Comparison of ENCODE assay signal across 1 cellular context in the genomic region with DNA sequence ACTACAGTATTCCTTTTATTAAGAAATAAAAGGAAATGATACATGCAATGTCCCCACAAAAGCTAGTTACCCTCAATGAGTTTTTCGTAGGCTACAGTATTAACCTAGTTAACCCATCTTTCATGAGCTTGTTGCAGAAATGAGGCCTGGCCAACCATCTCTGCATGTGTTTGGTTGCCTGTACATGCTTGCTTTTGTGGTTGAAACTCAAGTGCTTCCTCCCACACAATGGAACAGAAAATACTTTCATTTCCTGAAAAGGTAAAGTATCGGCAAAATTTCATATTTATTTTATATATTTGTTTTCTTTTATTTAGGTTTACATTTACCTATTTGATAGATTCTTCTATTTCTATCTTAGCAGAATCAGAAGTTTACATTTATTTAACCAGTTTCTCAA.
TF ChIP-seq lines count a peak whose summit lies in the region.

No MANE protein-coding gene starts in this region.

TF ChIP-seq in GM12878, 131 proteins besides CTCF, POLR2A, EP300 and RAD21 (continued from another document and continues in another):
- TF ChIP-seq, protein P1, sequence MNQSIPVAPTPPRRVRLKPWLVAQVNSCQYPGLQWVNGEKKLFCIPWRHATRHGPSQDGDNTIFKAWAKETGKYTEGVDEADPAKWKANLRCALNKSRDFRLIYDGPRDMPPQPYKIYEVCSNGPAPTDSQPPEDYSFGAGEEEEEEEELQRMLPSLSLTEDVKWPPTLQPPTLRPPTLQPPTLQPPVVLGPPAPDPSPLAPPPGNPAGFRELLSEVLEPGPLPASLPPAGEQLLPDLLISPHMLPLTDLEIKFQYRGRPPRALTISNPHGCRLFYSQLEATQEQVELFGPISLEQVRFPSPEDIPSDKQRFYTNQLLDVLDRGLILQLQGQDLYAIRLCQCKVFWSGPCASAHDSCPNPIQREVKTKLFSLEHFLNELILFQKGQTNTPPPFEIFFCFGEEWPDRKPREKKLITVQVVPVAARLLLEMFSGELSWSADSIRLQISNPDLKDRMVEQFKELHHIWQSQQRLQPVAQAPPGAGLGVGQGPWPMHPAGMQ (IDR thresholded peaks at IDR 0.05; ENCODE audit: borderline replicate concordance), result no peak
- no peak for TF ChIP-seq SUPT20H (IDR thresholded peaks at IDR 0.05; ENCODE audit: borderline replicate concordance, control insufficient read depth, low read depth, low read length)
- TF ChIP-seq, protein P2, sequence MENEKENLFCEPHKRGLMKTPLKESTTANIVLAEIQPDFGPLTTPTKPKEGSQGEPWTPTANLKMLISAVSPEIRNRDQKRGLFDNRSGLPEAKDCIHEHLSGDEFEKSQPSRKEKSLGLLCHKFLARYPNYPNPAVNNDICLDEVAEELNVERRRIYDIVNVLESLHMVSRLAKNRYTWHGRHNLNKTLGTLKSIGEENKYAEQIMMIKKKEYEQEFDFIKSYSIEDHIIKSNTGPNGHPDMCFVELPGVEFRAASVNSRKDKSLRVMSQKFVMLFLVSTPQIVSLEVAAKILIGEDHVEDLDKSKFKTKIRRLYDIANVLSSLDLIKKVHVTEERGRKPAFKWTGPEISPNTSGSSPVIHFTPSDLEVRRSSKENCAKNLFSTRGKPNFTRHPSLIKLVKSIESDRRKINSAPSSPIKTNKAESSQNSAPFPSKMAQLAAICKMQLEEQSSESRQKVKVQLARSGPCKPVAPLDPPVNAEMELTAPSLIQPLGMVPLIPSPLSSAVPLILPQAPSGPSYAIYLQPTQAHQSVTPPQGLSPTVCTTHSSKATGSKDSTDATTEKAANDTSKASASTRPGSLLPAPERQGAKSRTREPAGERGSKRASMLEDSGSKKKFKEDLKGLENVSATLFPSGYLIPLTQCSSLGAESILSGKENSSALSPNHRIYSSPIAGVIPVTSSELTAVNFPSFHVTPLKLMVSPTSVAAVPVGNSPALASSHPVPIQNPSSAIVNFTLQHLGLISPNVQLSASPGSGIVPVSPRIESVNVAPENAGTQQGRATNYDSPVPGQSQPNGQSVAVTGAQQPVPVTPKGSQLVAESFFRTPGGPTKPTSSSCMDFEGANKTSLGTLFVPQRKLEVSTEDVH (IDR thresholded peaks at IDR 0.05; ENCODE audit: low read depth, partially characterized antibody), result no peak
- TF ChIP-seq IKZF2 (IDR thresholded peaks at IDR 0.05), result peak in 1 of 2 experiments; percentile 58; a peak in 2 of 4 replicates
- TF ChIP-seq MEF2B (IDR thresholded peaks at IDR 0.05; ENCODE audit: partially characterized antibody, poor library complexity, severe bottlenecking), result no peak
- peak; percentile 64 to 68; a peak in 3 of 4 replicates for TF ChIP-seq BHLHE40 (IDR thresholded peaks at IDR 0.05; ENCODE audit: borderline replicate concordance in 1 of 2, low read depth in 2 of 2, low read length in 1 of 2)
- TF ChIP-seq, protein P3, sequence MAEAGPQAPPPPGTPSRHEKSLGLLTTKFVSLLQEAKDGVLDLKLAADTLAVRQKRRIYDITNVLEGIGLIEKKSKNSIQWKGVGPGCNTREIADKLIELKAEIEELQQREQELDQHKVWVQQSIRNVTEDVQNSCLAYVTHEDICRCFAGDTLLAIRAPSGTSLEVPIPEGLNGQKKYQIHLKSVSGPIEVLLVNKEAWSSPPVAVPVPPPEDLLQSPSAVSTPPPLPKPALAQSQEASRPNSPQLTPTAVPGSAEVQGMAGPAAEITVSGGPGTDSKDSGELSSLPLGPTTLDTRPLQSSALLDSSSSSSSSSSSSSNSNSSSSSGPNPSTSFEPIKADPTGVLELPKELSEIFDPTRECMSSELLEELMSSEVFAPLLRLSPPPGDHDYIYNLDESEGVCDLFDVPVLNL (IDR thresholded peaks at IDR 0.05; ENCODE audit: low read depth, low read length), result no peak
- TF ChIP-seq EZH2 (IDR thresholded peaks at IDR 0.05; ENCODE audit: borderline replicate concordance, control insufficient read depth, low read depth, low read length), result no peak
- no peak for TF ChIP-seq NFXL1 (IDR thresholded peaks at IDR 0.05; ENCODE audit: borderline replicate concordance)
- TF ChIP-seq EED (IDR thresholded peaks at IDR 0.05; ENCODE audit: low read depth), result no peak
- no peak for TF ChIP-seq SRF (IDR thresholded peaks at IDR 0.05; ENCODE audit: low read depth in 2 of 2, low read length in 2 of 2)
- no peak for TF ChIP-seq BRCA1 (IDR thresholded peaks at IDR 0.05; ENCODE audit: low read depth, low read length)
- TF ChIP-seq, protein P4, sequence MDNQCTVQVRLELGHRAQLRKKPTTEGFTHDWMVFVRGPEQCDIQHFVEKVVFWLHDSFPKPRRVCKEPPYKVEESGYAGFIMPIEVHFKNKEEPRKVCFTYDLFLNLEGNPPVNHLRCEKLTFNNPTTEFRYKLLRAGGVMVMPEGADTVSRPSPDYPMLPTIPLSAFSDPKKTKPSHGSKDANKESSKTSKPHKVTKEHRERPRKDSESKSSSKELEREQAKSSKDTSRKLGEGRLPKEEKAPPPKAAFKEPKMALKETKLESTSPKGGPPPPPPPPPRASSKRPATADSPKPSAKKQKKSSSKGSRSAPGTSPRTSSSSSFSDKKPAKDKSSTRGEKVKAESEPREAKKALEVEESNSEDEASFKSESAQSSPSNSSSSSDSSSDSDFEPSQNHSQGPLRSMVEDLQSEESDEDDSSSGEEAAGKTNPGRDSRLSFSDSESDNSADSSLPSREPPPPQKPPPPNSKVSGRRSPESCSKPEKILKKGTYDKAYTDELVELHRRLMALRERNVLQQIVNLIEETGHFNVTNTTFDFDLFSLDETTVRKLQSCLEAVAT (IDR thresholded peaks at IDR 0.05), result no peak
- TF ChIP-seq SMC3 (IDR thresholded peaks at IDR 0.05; ENCODE audit: borderline replicate concordance, low read length), result no peak
- TF ChIP-seq SMAD5 (IDR thresholded peaks at IDR 0.05; ENCODE audit: low read depth), result no peak
- peak; percentile 70; the same call in 1 of the 2 replicates for TF ChIP-seq BMI1 (IDR thresholded peaks at IDR 0.05; ENCODE audit: borderline replicate concordance)
- TF ChIP-seq ESRRA (IDR thresholded peaks at IDR 0.05; ENCODE audit: low read length), result no peak
- TF ChIP-seq CREB1 (IDR thresholded peaks at IDR 0.05; ENCODE audit: low read depth), result no peak
- 0 out of 2 replicates have a peak, but pooled peaks have one; percentile 33 for TF ChIP-seq CBFB (IDR thresholded peaks at IDR 0.05; ENCODE audit: low read depth)
- TF ChIP-seq, protein P5, sequence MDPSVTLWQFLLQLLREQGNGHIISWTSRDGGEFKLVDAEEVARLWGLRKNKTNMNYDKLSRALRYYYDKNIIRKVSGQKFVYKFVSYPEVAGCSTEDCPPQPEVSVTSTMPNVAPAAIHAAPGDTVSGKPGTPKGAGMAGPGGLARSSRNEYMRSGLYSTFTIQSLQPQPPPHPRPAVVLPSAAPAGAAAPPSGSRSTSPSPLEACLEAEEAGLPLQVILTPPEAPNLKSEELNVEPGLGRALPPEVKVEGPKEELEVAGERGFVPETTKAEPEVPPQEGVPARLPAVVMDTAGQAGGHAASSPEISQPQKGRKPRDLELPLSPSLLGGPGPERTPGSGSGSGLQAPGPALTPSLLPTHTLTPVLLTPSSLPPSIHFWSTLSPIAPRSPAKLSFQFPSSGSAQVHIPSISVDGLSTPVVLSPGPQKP (IDR thresholded peaks at IDR 0.05; ENCODE audit: low read depth, low read length), result no peak
- TF ChIP-seq, protein P6, sequence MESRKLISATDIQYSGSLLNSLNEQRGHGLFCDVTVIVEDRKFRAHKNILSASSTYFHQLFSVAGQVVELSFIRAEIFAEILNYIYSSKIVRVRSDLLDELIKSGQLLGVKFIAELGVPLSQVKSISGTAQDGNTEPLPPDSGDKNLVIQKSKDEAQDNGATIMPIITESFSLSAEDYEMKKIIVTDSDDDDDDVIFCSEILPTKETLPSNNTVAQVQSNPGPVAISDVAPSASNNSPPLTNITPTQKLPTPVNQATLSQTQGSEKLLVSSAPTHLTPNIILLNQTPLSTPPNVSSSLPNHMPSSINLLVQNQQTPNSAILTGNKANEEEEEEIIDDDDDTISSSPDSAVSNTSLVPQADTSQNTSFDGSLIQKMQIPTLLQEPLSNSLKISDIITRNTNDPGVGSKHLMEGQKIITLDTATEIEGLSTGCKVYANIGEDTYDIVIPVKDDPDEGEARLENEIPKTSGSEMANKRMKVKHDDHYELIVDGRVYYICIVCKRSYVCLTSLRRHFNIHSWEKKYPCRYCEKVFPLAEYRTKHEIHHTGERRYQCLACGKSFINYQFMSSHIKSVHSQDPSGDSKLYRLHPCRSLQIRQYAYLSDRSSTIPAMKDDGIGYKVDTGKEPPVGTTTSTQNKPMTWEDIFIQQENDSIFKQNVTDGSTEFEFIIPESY (IDR thresholded peaks at IDR 0.05), result no peak
- no peak for TF ChIP-seq KAT2A (conservative IDR thresholded peaks at IDR 0.05; ENCODE audit: control insufficient read depth, low read depth, low read length)
- TF ChIP-seq, protein P7, sequence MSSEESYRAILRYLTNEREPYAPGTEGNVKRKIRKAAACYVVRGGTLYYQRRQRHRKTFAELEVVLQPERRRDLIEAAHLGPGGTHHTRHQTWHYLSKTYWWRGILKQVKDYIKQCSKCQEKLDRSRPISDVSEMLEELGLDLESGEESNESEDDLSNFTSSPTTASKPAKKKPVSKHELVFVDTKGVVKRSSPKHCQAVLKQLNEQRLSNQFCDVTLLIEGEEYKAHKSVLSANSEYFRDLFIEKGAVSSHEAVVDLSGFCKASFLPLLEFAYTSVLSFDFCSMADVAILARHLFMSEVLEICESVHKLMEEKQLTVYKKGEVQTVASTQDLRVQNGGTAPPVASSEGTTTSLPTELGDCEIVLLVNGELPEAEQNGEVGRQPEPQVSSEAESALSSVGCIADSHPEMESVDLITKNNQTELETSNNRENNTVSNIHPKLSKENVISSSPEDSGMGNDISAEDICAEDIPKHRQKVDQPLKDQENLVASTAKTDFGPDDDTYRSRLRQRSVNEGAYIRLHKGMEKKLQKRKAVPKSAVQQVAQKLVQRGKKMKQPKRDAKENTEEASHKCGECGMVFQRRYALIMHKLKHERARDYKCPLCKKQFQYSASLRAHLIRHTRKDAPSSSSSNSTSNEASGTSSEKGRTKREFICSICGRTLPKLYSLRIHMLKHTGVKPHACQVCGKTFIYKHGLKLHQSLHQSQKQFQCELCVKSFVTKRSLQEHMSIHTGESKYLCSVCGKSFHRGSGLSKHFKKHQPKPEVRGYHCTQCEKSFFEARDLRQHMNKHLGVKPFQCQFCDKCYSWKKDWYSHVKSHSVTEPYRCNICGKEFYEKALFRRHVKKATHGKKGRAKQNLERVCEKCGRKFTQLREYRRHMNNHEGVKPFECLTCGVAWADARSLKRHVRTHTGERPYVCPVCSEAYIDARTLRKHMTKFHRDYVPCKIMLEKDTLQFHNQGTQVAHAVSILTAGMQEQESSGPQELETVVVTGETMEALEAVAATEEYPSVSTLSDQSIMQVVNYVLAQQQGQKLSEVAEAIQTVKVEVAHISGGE (CRISPR knock-in tag; IDR thresholded peaks at IDR 0.05), result no peak
- TF ChIP-seq STAT1 (conservative IDR thresholded peaks at IDR 0.05), result no peak
- peak in 1 of 2 experiments; percentile 51; a peak in 1 of 4 replicates for TF ChIP-seq ETV6 (conservative IDR thresholded peaks at IDR 0.05 in 1 of 2, IDR thresholded peaks at IDR 0.05 in 1 of 2; ENCODE audit: borderline replicate concordance in 1 of 2, low read depth in 1 of 2)
- peak; percentile 36; the same call in 1 of the 2 replicates for TF ChIP-seq PAX5 (IDR thresholded peaks at IDR 0.05; ENCODE audit: borderline replicate concordance, low read depth, low read length)
- peak; percentile 19; the same call in 1 of the 2 replicates for TF ChIP-seq MXI1 (IDR thresholded peaks at IDR 0.05; ENCODE audit: low read depth, low read length)
- TF ChIP-seq, protein P8, sequence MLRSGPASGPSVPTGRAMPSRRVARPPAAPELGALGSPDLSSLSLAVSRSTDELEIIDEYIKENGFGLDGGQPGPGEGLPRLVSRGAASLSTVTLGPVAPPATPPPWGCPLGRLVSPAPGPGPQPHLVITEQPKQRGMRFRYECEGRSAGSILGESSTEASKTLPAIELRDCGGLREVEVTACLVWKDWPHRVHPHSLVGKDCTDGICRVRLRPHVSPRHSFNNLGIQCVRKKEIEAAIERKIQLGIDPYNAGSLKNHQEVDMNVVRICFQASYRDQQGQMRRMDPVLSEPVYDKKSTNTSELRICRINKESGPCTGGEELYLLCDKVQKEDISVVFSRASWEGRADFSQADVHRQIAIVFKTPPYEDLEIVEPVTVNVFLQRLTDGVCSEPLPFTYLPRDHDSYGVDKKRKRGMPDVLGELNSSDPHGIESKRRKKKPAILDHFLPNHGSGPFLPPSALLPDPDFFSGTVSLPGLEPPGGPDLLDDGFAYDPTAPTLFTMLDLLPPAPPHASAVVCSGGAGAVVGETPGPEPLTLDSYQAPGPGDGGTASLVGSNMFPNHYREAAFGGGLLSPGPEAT (IDR thresholded peaks at IDR 0.05; ENCODE audit: low read depth), result peak; percentile 42; the same call in 1 of the 2 replicates
- TF ChIP-seq RFX5 (IDR thresholded peaks at IDR 0.05; ENCODE audit: low read depth, low read length), result no peak
- no peak for TF ChIP-seq MYB (IDR thresholded peaks at IDR 0.05; ENCODE audit: borderline replicate concordance, low read depth, low read length)
- TF ChIP-seq TCF12 (IDR thresholded peaks at IDR 0.05; ENCODE audit: low read depth, low read length), result no peak
- peak; percentile 83; the same call in 1 of the 2 replicates for TF ChIP-seq BCL11A (IDR thresholded peaks at IDR 0.05; ENCODE audit: low read depth, low read length)
- TF ChIP-seq, protein P9, sequence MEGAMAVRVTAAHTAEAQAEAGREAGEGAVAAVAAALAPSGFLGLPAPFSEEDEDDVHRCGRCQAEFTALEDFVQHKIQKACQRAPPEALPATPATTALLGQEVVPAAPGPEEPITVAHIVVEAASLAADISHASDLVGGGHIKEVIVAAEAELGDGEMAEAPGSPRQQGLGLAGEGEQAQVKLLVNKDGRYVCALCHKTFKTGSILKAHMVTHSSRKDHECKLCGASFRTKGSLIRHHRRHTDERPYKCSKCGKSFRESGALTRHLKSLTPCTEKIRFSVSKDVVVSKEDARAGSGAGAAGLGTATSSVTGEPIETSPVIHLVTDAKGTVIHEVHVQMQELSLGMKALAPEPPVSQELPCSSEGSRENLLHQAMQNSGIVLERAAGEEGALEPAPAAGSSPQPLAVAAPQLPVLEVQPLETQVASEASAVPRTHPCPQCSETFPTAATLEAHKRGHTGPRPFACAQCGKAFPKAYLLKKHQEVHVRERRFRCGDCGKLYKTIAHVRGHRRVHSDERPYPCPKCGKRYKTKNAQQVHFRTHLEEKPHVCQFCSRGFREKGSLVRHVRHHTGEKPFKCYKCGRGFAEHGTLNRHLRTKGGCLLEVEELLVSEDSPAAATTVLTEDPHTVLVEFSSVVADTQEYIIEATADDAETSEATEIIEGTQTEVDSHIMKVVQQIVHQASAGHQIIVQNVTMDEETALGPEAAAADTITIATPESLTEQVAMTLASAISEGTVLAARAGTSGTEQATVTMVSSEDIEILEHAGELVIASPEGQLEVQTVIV (IDR thresholded peaks at IDR 0.05; ENCODE audit: borderline replicate concordance, partially characterized antibody), result no peak
- no peak for TF ChIP-seq SP1 (IDR thresholded peaks at IDR 0.05; ENCODE audit: low read depth, low read length)
- TF ChIP-seq RAD51 (IDR thresholded peaks at IDR 0.05), result 0 out of 2 replicates have a peak, but pooled peaks have one; percentile 17
- TF ChIP-seq SPI1 (IDR thresholded peaks at IDR 0.05; ENCODE audit: borderline replicate concordance, insufficient read depth, low read depth, low read length), result peak; percentile 83
- peak; percentile 41; the same call in 1 of the 2 replicates for TF ChIP-seq ATF7 (IDR thresholded peaks at IDR 0.05; ENCODE audit: low read depth)
- TF ChIP-seq MTA2 (IDR thresholded peaks at IDR 0.05; ENCODE audit: low read depth), result peak; percentile 78
- no peak for TF ChIP-seq NR2F1 (conservative IDR thresholded peaks at IDR 0.05)
- TF ChIP-seq PAX8 (IDR thresholded peaks at IDR 0.05), result no peak
- TF ChIP-seq FOXK2 (IDR thresholded peaks at IDR 0.05), result no peak
